8 cellular contexts compared by ENCODE assay signal in the genomic region with DNA sequence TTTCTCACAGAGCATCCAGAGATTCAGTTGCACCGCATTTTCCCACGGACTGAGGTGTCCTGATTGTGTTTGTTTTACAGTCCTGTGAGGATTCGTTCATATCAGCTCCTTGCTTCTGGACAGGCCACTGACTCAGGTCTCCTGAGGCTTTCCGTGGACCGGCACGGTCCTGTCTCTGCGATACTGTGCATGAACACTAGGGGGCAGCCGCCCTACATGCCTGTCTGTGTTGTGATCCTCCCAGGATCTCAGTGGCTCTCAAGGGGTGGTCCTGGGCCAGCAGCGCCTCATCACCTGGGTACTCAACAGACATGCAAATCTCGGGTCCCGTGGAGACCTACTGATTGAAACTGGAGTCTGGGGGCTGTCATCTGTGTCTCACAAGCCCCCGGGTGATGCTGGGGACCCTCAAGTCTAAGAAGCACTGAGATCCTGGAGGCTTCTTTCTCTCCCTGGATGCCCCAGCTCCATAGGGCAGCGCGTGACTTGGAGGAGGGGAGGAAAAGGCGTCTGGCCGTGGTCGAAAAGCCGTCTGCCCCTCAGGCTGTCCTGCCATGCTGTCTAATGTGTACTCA. TPM values are rescaled to one million over a fixed set of nuclear protein-coding genes. Genes with fewer than 3 reads are reported as not detected.
A peak's percentile ranks its signal among the peaks of the same experiment; 100 is the strongest.
DNase-seq lines count a peak whose midpoint lies in the region; ATAC-seq and TF ChIP-seq lines count a peak whose summit lies in the region.

No MANE protein-coding gene starts in this region.

- no peak for TF ChIP-seq POLR2A in Peyer's patch (IDR thresholded peaks at IDR 0.05)

- DNase-seq in HPDE6-E6E7 (ENCODE audit: extremely low spot score), result peak; percentile 83
- peak; percentile 75 to 94 (median 84) for DNase-seq in Peyer's patch
- peak; percentile 83 to 91 for DNase-seq in activated T-cell treated with anti-CD3 and anti-CD28 coated beads, Interleukin-2, amount 50 U/mL, for 72 hours
- DNase-seq in fibroblast of mammary gland (ENCODE audit: low read depth), result peak; percentile 96
- peak; percentile 40 to 82 (median 64) for DNase-seq in stimulated activated naive CD4-positive, alpha-beta T cell (lab: John Stamatoyannopoulos, UW)

- H3K9me2 ChIP-seq in neural cell (ENCODE audit: insufficient read depth, low read length), result no peaks in the 10 kb centered on the region

- H3K36me3 ChIP-seq in BLaER1, result no peaks in the 10 kb centered on the region
- H3K36me3 ChIP-seq in Peyer's patch, result no peaks in the 10 kb centered on the region
- H3K36me3 ChIP-seq in neural cell (ENCODE audit: insufficient read depth, low read length), result no peaks in the 10 kb centered on the region

- H3K4me1 Mint-ChIP-seq in activated T-cell treated with anti-CD3 and anti-CD28 coated beads, Interleukin-2, amount 50 U/mL, for 72 hours (ENCODE audit: low read depth), result peaks cover 67% of the 10 kb centered on the region

- H3K27ac Mint-ChIP-seq in activated T-cell treated with anti-CD3 and anti-CD28 coated beads, Interleukin-2, amount 50 U/mL, for 72 hours, result peak overlapping the region; percentile 0

- ATAC-seq in GM19043 (IDR thresholded peaks at IDR 0.05; ENCODE audit: low read depth, unreplicated experiment), result peak; percentile 38
- ATAC-seq in activated T-cell treated with anti-CD3 and anti-CD28 coated beads, Interleukin-2, amount 50 U/mL, for 72 hours (replicated peaks in 1 of 2), result peak; percentile 81 to 86

- TF ChIP-seq EP300 in neural cell (conservative IDR thresholded peaks at IDR 0.05; ENCODE audit: poor library complexity, severe bottlenecking), result no peak

- H3K79me2 ChIP-seq in neural cell (replicated peaks; ENCODE audit: insufficient read depth, low read length), result no peaks in the 10 kb centered on the region

- peak; percentile 80 for TF ChIP-seq RAD21 in neural cell (conservative IDR thresholded peaks at IDR 0.05)

- no peaks in the 10 kb centered on the region for H3F3A ChIP-seq in neural cell (ENCODE audit: insufficient read depth, low read length, poor library complexity, severe bottlenecking)

- H3K27me3 Mint-ChIP-seq in activated T-cell treated with anti-CD3 and anti-CD28 coated beads, Interleukin-2, amount 50 U/mL, for 72 hours (ENCODE audit: low read depth), result no peaks in the 10 kb centered on the region

- H4K20me1 ChIP-seq in BLaER1 (no peaks in the 10 kb centered on the region), neural cell (ENCODE audit: insufficient read depth) (no peaks in the 10 kb centered on the region)

- TF ChIP-seq CTCF in Peyer's patch (IDR thresholded peaks at IDR 0.05) (peak; percentile 84 to 98 (median 94)), fibroblast of mammary gland (conservative IDR thresholded peaks at IDR 0.05; ENCODE audit: control insufficient read depth, insufficient read depth, low read depth, low read length) (peak; percentile 100), neural cell (IDR thresholded peaks at IDR 0.05; ENCODE audit: poor library complexity, severe bottlenecking) (peak; percentile 81)

- H3K9me3 ChIP-seq in BLaER1, result no peaks in the 10 kb centered on the region
- H3K9me3 ChIP-seq in Peyer's patch, result no peaks in the 10 kb centered on the region
- H3K9me3 ChIP-seq in neural cell (ENCODE audit: low read length), result no peaks in the 10 kb centered on the region

- peak overlapping the region; percentile 10 to 49 for H3K4me3 Mint-ChIP-seq in activated T-cell treated with anti-CD3 and anti-CD28 coated beads, Interleukin-2, amount 50 U/mL, for 72 hours

- H3K4me2 ChIP-seq in BLaER1 (peak overlapping the region; percentile 50; the same call in 1 of the 2 replicates), neural cell (ENCODE audit: low read length) (no peak overlapping the region)

- peaks cover 1 to 10% of the 10 kb centered on the region in 2 donors for H3K36me3 Mint-ChIP-seq in activated T-cell treated with anti-CD3 and anti-CD28 coated beads, Interleukin-2, amount 50 U/mL, for 72 hours (ENCODE audit: insufficient read depth in 2 of 2)

- H3K27ac ChIP-seq in BLaER1 (no peak overlapping the region), Peyer's patch (peak overlapping the region in 3 of 4 donors; percentile 6 to 51 (median 46)), neural cell (ENCODE audit: low read length) (no peak overlapping the region)

- no peaks in the 10 kb centered on the region for H3K9me3 Mint-ChIP-seq in activated T-cell treated with anti-CD3 and anti-CD28 coated beads, Interleukin-2, amount 50 U/mL, for 72 hours

- H2AFZ ChIP-seq in neural cell (ENCODE audit: low read depth, low read length), result no peak overlapping the region

- no peak overlapping the region for H3K4me3 ChIP-seq in BLaER1
- H3K4me3 ChIP-seq in Peyer's patch, result no peak overlapping the region
- no peak overlapping the region for H3K4me3 ChIP-seq in fibroblast of mammary gland (ENCODE audit: control insufficient read depth, low read depth, low read length)
- H3K4me3 ChIP-seq in neural cell (ENCODE audit: low read length), result no peak overlapping the region

- H3K27me3 ChIP-seq in BLaER1 (no peaks in the 10 kb centered on the region), Peyer's patch (no peaks in the 10 kb centered on the region), neural cell (ENCODE audit: insufficient read depth, low read depth, low read length) (no peaks in the 10 kb centered on the region)

- H3K4me1 ChIP-seq in BLaER1, result peaks cover 38% of the 10 kb centered on the region
- H3K4me1 ChIP-seq in Peyer's patch, result peaks cover 0 to 3% (median 0%) of the 10 kb centered on the region in 4 donors

- H3K9ac ChIP-seq in BLaER1 (no peak overlapping the region), neural cell (ENCODE audit: low read length) (no peak overlapping the region)

TF ChIP-seq in neural cell, 6 proteins besides CTCF, POLR2A, EP300 and RAD21:
- TF ChIP-seq MXI1 (conservative IDR thresholded peaks at IDR 0.05; ENCODE audit: poor library complexity, severe bottlenecking) (no peak), SMC3 (conservative IDR thresholded peaks at IDR 0.05; ENCODE audit: poor library complexity) (peak; percentile 83), POLR2AphosphoS5 (IDR thresholded peaks at IDR 0.05) (no peak)

RNA-seq across cellular contexts. Expression of a gene that starts 28.9 kb away (rescaled TPM):
- 10 to 100 TPM in 2 of 4 donors, 1 to 10 TPM in 2; 2.3 to 18.2 (median 7.0) TPM for total RNA-seq in Peyer's patch
- 10 to 100 TPM in 1 of 2 donors, 1 to 10 TPM in 1; 8.2 to 11.0 TPM for total RNA-seq in activated T-cell treated with anti-CD3 and anti-CD28 coated beads, Interleukin-2, amount 50 U/mL, for 72 hours
- not detected in 2 replicates for polyA plus RNA-seq in neural cell
- polyA minus RNA-seq in neural cell, result not detected in 2 replicates

Comparison
In these comparisons a context has a peak if more than half of its experiments do, and no peak if none do; other contexts are left out.
1. H3K27ac ChIP-seq: peak in Peyer's patch (3 of 4); none in BLaER1 (single experiment) and neural cell (single experiment).
2. Peak in every context shown above with its lines, with median percentiles within 50 percentile points of each other: DNase-seq and CTCF ChIP-seq.